In the genomic region with DNA sequence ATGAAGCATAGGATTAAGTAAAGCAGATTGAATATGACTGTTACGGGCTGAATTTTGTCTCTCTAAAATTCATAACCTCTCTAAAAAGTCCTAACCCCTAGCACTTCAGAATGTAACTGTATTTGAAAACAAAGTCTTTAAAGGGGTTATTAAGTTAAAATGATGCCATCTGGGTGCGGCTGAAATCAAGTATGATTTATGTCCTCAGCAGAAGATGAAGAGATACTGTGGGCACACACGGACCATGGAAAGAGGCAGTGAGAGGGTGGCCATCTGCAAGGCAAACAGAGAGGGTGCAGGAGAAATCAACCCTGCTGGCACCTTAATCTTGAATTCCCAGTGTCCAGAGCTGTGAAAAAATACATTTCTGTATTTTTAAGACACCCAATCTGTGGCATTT, we compare ENCODE assay signal across 26 cellular contexts.
"Had no signal": no experiment of that assay in that cellular context is flagged by ENCODE, and none has a peak within 500 bp of the region (broad histone marks: within the 10 kb centered on the region; RNA-seq: fewer than 3 reads in every experiment).

No MANE protein-coding gene starts in this region.

- H3K36me3 ChIP-seq: esophagus squamous epithelium, gastrocnemius medialis, heart right ventricle, left lung, lower lobe of right lung had no signal

- H3K9me3 ChIP-seq: esophagus squamous epithelium, gastrocnemius medialis, lower lobe of right lung, mucosa of descending colon had no signal

- H3K4me3 ChIP-seq: esophagus squamous epithelium, gastrocnemius medialis, heart right ventricle, left lung, lower lobe of right lung, mucosa of descending colon had no signal

- H3K27ac ChIP-seq: epithelial cell of prostate, esophagus squamous epithelium, gastrocnemius medialis, heart right ventricle, left lung, lower lobe of right lung had no signal

- FAIRE-seq: endometrium, islet of Langerhans, keratinocyte had no signal

- H3K27me3 ChIP-seq: esophagus squamous epithelium, gastrocnemius medialis, heart right ventricle, left lung had no signal

- DNase-seq: cortex of kidney; effector CD8-positive, alpha-beta T cell; effector memory CD8-positive, alpha-beta T cell; endodermal cell; erythroblast; esophagus squamous epithelium; foreskin fibroblast; foreskin melanocyte; gastrocnemius medialis; glutamatergic neuron; head of caudate nucleus; heart right ventricle; hippocampal formation; left cardiac atrium; left lung; left ventricle myocardium superior; lower lobe of right lung; mesenchymal stem cell; mucosa of descending colon; naive B cell; naive thymus-derived CD8-positive, alpha-beta T cell had no signal

- H3K4me1 ChIP-seq: gastrocnemius medialis had no signal

- ATAC-seq: effector memory CD8-positive, alpha-beta T cell; esophagus mucosa; gastrocnemius medialis; heart right ventricle; left cardiac atrium; left lung; left ventricle myocardium superior; lower lobe of right lung; mucosa of descending colon; naive thymus-derived CD8-positive, alpha-beta T cell had no signal
